In genomic region chr14:98183556-98183955, GRCh38 we compare ENCODE assay signal across 22 cellular contexts.
DNase-seq lines count a peak whose midpoint lies in the region; ATAC-seq and TF ChIP-seq lines count a peak whose summit lies in the region.
"Had no signal": no experiment of that assay in that cellular context is flagged by ENCODE, and none has a peak within 500 bp of the region (broad histone marks: within the 10 kb centered on the region; RNA-seq: fewer than 3 reads in every experiment).

No MANE protein-coding gene starts in this region.

- H3K27me3 Mint-ChIP-seq in activated naive CD4-positive, alpha-beta T cell treated with anti-CD3 and anti-CD28 coated beads, Interleukin-2, amount 10 ng/mL, durations not matched to agents 7 days and 5 days, result no peaks in the 10 kb centered on the region
- H3K27me3 Mint-ChIP-seq in activated naive CD8-positive, alpha-beta T cell, result no peaks in the 10 kb centered on the region
- H3K27me3 Mint-ChIP-seq in stimulated activated naive CD8-positive, alpha-beta T cell treated with anti-CD3 and anti-CD28 coated beads, Interleukin-15, amount 100 ng/mL, for 72 hours, result no peaks in the 10 kb centered on the region

- peaks cover 11% of the 10 kb centered on the region for H3K36me3 Mint-ChIP-seq in activated naive CD4-positive, alpha-beta T cell treated with anti-CD3 and anti-CD28 coated beads, Interleukin-2, amount 10 ng/mL, durations not matched to agents 7 days and 5 days
- peaks cover 5% of the 10 kb centered on the region for H3K36me3 Mint-ChIP-seq in activated naive CD8-positive, alpha-beta T cell
- H3K36me3 Mint-ChIP-seq: CD14-positive monocyte, mesothelial cell of epicardium had no signal

- H3K4me3 Mint-ChIP-seq in activated naive CD4-positive, alpha-beta T cell treated with anti-CD3 and anti-CD28 coated beads, Interleukin-2, amount 10 ng/mL, durations not matched to agents 7 days and 5 days, result no peak overlapping the region
- H3K4me3 Mint-ChIP-seq in activated naive CD8-positive, alpha-beta T cell, result peak overlapping the region; percentile 40
- H3K4me3 Mint-ChIP-seq in stimulated activated naive CD8-positive, alpha-beta T cell treated with anti-CD3 and anti-CD28 coated beads, Interleukin-15, amount 100 ng/mL, for 72 hours, result peak overlapping the region; percentile 19 to 60
- H3K4me3 Mint-ChIP-seq: CD14-positive monocyte, mesothelial cell of epicardium, nephron had no signal

- H3K27me3 ChIP-seq in OCI-LY3 (ENCODE audit: low read depth, low read length), result no peaks in the 10 kb centered on the region
- H3K27me3 ChIP-seq: SJCRH30, tibial artery had no signal

- H3K27ac Mint-ChIP-seq in activated naive CD4-positive, alpha-beta T cell treated with anti-CD3 and anti-CD28 coated beads, Interleukin-2, amount 10 ng/mL, durations not matched to agents 7 days and 5 days, result peak overlapping the region; percentile 90
- peak overlapping the region; percentile 98 for H3K27ac Mint-ChIP-seq in activated naive CD8-positive, alpha-beta T cell
- H3K27ac Mint-ChIP-seq in stimulated activated naive CD8-positive, alpha-beta T cell treated with anti-CD3 and anti-CD28 coated beads, Interleukin-15, amount 100 ng/mL, for 72 hours, result peak overlapping the region; percentile 98
- H3K27ac Mint-ChIP-seq: CD14-positive monocyte, mesothelial cell of epicardium, nephron had no signal

- H3K4me1 ChIP-seq in OCI-LY3 (ENCODE audit: low read length), result peaks cover 62% of the 10 kb centered on the region
- H3K4me1 ChIP-seq: breast epithelium, SJCRH30, tibial artery had no signal

- no peak for DNase-seq in activated naive CD4-positive, alpha-beta T cell treated with anti-CD3 and anti-CD28 coated beads, Interleukin-2, amount 10 ng/mL, durations not matched to agents 7 days and 5 days
- no peak for DNase-seq in activated naive CD4-positive, alpha-beta T cell treated with Interleukin-2 at 50 U/mL for 16 hours
- no peak for DNase-seq in stimulated activated naive CD8-positive, alpha-beta T cell treated with anti-CD3 and anti-CD28 coated beads, Interleukin-15, amount 100 ng/mL, for 72 hours
- no peak for DNase-seq in epidermal melanocyte (ENCODE audit: insufficient read length, low spot score)
- DNase-seq: activated CD4-positive, alpha-beta T cell treated with anti-CD3 and anti-CD28 coated beads for 4 hours; amygdala; Kasumi-1; left ventricle myocardium superior; NCI-H1694 treated with DMSO at 0.1 percent for 48 hours; retina; SJCRH30; tibial artery had no signal

- CTCF ChIA-PET in activated naive CD4-positive, alpha-beta T cell treated with anti-CD3 and anti-CD28 coated beads, Interleukin-2, amount 10 ng/mL, durations not matched to agents 7 days and 5 days (lab: Charles Lee), result interaction anchor here (1.2 to 3.5 kb wide), 3 partner anchors 10 to 206 kb away, joined by 3 to 17 read pairs (median 5); no protein-coding TSS in a partner anchor

- peak overlapping the region; percentile 83 for H3K27ac ChIP-seq in OCI-LY3 (ENCODE audit: low read length)
- H3K27ac ChIP-seq: breast epithelium, coronary artery, HL-60, SJCRH30, tibial artery had no signal

- H3K4me1 Mint-ChIP-seq in activated naive CD4-positive, alpha-beta T cell treated with anti-CD3 and anti-CD28 coated beads, Interleukin-2, amount 10 ng/mL, durations not matched to agents 7 days and 5 days, result peaks cover 93% of the 10 kb centered on the region
- peaks cover 96% of the 10 kb centered on the region for H3K4me1 Mint-ChIP-seq in activated naive CD8-positive, alpha-beta T cell (ENCODE audit: low read depth)
- H3K4me1 Mint-ChIP-seq in stimulated activated naive CD8-positive, alpha-beta T cell treated with anti-CD3 and anti-CD28 coated beads, Interleukin-15, amount 100 ng/mL, for 72 hours, result peaks cover 97% of the 10 kb centered on the region
- H3K4me1 Mint-ChIP-seq: CD14-positive monocyte had no signal

- peaks cover 4% of the 10 kb centered on the region for H3K9me3 Mint-ChIP-seq in activated naive CD4-positive, alpha-beta T cell treated with anti-CD3 and anti-CD28 coated beads, Interleukin-2, amount 10 ng/mL, durations not matched to agents 7 days and 5 days
- H3K9me3 Mint-ChIP-seq in activated naive CD8-positive, alpha-beta T cell (ENCODE audit: low read depth), result no peaks in the 10 kb centered on the region
- peaks cover 0 to 4% of the 10 kb centered on the region in 2 donors for H3K9me3 Mint-ChIP-seq in stimulated activated naive CD8-positive, alpha-beta T cell treated with anti-CD3 and anti-CD28 coated beads, Interleukin-15, amount 100 ng/mL, for 72 hours
- H3K9me3 Mint-ChIP-seq: mesothelial cell of epicardium, nephron had no signal

- no peak for ATAC-seq in stimulated activated naive CD8-positive, alpha-beta T cell treated with anti-CD3 and anti-CD28 coated beads, Interleukin-15, amount 100 ng/mL, for 72 hours
- no peak for ATAC-seq in GM19328 (IDR thresholded peaks at IDR 0.05; ENCODE audit: unreplicated experiment)
- ATAC-seq: HCT116, left ventricle myocardium superior had no signal

- no peaks in the 10 kb centered on the region for H3K9me3 ChIP-seq in OCI-LY3 (ENCODE audit: insufficient read depth, low read length)
- H3K9me3 ChIP-seq: breast epithelium, SJCRH30, tibial artery had no signal

- no peak for TF ChIP-seq CTCF in OCI-LY3 (IDR thresholded peaks at IDR 0.05; ENCODE audit: low read depth, low read length)

- H2AFZ ChIP-seq in OCI-LY3 (ENCODE audit: low read depth, low read length), result peak overlapping the region; percentile 12; the same call in 1 of the 2 replicates

- no peak overlapping the region for H3K4me3 ChIP-seq in OCI-LY3 (ENCODE audit: low read length)
- H3K4me3 ChIP-seq: breast epithelium, coronary artery, SJCRH30, tibial artery had no signal

- H3K36me3 ChIP-seq in OCI-LY3 (replicated peaks; ENCODE audit: low read depth, low read length), result peaks cover 4% of the 10 kb centered on the region
- H3K36me3 ChIP-seq: breast epithelium, SJCRH30, tibial artery had no signal

- no peak overlapping the region for H3K4me2 ChIP-seq in OCI-LY3 (ENCODE audit: low read length)

- H3K9ac ChIP-seq in OCI-LY3 (ENCODE audit: low read length), result no peak overlapping the region; the same call in 1 of the 2 replicates

- no peaks in the 10 kb centered on the region for H4K20me1 ChIP-seq in OCI-LY3 (ENCODE audit: insufficient read depth, low read length)

- no peaks in the 10 kb centered on the region for H3K79me2 ChIP-seq in OCI-LY3 (ENCODE audit: low read length)
